8 cellular contexts compared by ENCODE assay signal in the genomic region with DNA sequence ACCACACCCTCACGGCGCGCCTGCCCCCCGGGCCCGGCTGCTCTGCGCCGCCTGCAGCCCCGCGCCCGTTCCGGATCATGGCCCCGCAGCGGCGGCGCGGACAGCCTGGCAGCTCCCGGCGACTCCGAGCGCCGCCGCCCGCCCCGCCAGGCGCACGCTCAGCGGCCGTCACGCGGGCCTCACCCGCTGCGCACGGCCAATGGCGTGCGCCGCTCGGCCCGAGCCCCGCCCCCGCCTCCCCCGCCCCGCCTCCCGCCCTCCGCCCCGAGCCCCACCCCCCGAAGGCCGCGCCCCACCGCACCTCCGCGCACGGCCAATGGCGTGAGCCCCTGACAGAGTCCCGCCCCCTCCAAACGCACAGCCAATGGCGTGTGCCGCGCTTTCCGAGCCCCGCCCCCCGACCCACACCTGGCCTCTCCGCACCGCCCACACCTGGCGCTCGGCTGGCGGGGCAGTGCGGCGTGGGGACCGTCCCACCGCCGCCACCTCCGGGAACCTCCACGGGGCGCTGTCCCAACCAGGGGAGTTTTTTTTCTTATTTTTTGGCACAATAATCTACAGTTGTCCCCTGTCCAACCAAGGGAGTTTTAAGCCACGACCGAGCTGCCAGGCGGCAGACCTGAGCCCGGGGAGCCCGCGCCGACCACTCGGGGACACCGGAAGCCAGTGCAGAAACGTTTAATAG. TPM values are rescaled to one million over a fixed set of nuclear protein-coding genes. Genes with fewer than 3 reads are reported as not detected.
DNase-seq lines count a peak whose midpoint lies in the region; ATAC-seq and TF ChIP-seq lines count a peak whose summit lies in the region.

A gene (minus strand): TSS at position 123 of the 685 bp plus-strand sequence. CDS start 44 bp downstream, at position 79.

- H3K9ac ChIP-seq in parathyroid adenoma, result no peak within 1 kb of the TSS

- intact Hi-C loops in Right ventricle myocardium inferior (cut with DNase I), result no loop called here
- intact Hi-C loops in tibial artery (cut with DNase I; ENCODE audit: low total_unique reads), result no loop called here

- H3K4me3 ChIP-seq in parathyroid adenoma (ENCODE audit: low read depth, low read length) (peak within 1 kb of the TSS; percentile 79), tibial artery (peak within 1 kb of the TSS; percentile 68 to 70)

- no peaks in the 10 kb centered on the region for H3K9me3 ChIP-seq in parathyroid adenoma (ENCODE audit: control insufficient read depth, low read length)
- H3K9me3 ChIP-seq in tibial artery, result no peaks in the 10 kb centered on the region

- peak within 1 kb of the TSS; percentile 85 for H2AFZ ChIP-seq in parathyroid adenoma

- peaks cover 10% of the 10 kb centered on the region for H3K4me1 Mint-ChIP-seq in activated naive CD8-positive, alpha-beta T cell treated with anti-CD3 and anti-CD28 coated beads, Interleukin-2, amount 10 ng/mL, durations not matched to agents 7 days and 5 days

- H3K36me3 ChIP-seq in parathyroid adenoma (ENCODE audit: control insufficient read depth, insufficient read depth, low read length), result no peaks in the 10 kb centered on the region
- peaks cover 24 to 64% (median 56%) of the 10 kb centered on the region in 3 donors for H3K36me3 ChIP-seq in tibial artery

- ATAC-seq in HG02588 (IDR thresholded peaks at IDR 0.05; ENCODE audit: unreplicated experiment) (peak; percentile 68), Right ventricle myocardium inferior (peak; percentile 92)
- ATAC-seq in activated naive CD8-positive, alpha-beta T cell treated with anti-CD3 and anti-CD28 coated beads, Interleukin-2, amount 10 ng/mL, durations not matched to agents 7 days and 5 days (ENCODE audit: low read depth), result peak; percentile 88

- no peaks in the 10 kb centered on the region for H3K27me3 ChIP-seq in parathyroid adenoma (ENCODE audit: control insufficient read depth, insufficient read depth, low read length)
- no peaks in the 10 kb centered on the region for H3K27me3 ChIP-seq in tibial artery

- peaks cover 4% of the 10 kb centered on the region for H3K4me1 ChIP-seq in parathyroid adenoma
- H3K4me1 ChIP-seq in tibial artery, result peaks cover 0 to 28% (median 13%) of the 10 kb centered on the region in 4 donors

- no peak within 1 kb of the TSS for H3K27ac Mint-ChIP-seq in activated naive CD8-positive, alpha-beta T cell treated with anti-CD3 and anti-CD28 coated beads, Interleukin-2, amount 10 ng/mL, durations not matched to agents 7 days and 5 days

- H3K36me3 Mint-ChIP-seq in activated naive CD8-positive, alpha-beta T cell treated with anti-CD3 and anti-CD28 coated beads, Interleukin-2, amount 10 ng/mL, durations not matched to agents 7 days and 5 days, result peaks cover 5% of the 10 kb centered on the region

- DNase-seq in GM04504 (ENCODE audit: low read depth) (peak; percentile 59), NCI-H128 (lab: John Stamatoyannopoulos, UW; ENCODE audit: unreplicated experiment) (peak; percentile 28), SW 1271 (lab: John Stamatoyannopoulos, UW) (peak; percentile 43 to 72), Right ventricle myocardium inferior (ENCODE audit: missing footprints) (peak; percentile 94), tibial artery (peak; percentile 86 to 94)
- DNase-seq in activated naive CD8-positive, alpha-beta T cell treated with anti-CD3 and anti-CD28 coated beads, Interleukin-2, amount 10 ng/mL, durations not matched to agents 7 days and 5 days, result peak; percentile 92

- H3K27me3 Mint-ChIP-seq in activated naive CD8-positive, alpha-beta T cell treated with anti-CD3 and anti-CD28 coated beads, Interleukin-2, amount 10 ng/mL, durations not matched to agents 7 days and 5 days, result no peaks in the 10 kb centered on the region

- H3K9me3 Mint-ChIP-seq in activated naive CD8-positive, alpha-beta T cell treated with anti-CD3 and anti-CD28 coated beads, Interleukin-2, amount 10 ng/mL, durations not matched to agents 7 days and 5 days, result no peaks in the 10 kb centered on the region

- TF ChIP-seq CTCF in parathyroid adenoma (IDR thresholded peaks at IDR 0.05), result peak; percentile 14
- TF ChIP-seq CTCF in tibial artery (IDR thresholded peaks at IDR 0.05), result no peak

- H3K4me3 Mint-ChIP-seq in activated naive CD8-positive, alpha-beta T cell treated with anti-CD3 and anti-CD28 coated beads, Interleukin-2, amount 10 ng/mL, durations not matched to agents 7 days and 5 days, result peak within 1 kb of the TSS; percentile 87

- H3K4me2 ChIP-seq in parathyroid adenoma (ENCODE audit: low read length), result peak within 1 kb of the TSS; percentile 92

- POLR2A ChIA-PET in activated naive CD8-positive, alpha-beta T cell treated with anti-CD3 and anti-CD28 coated beads, Interleukin-2, amount 10 ng/mL, durations not matched to agents 7 days and 5 days (lab: Charles Lee), result interaction anchor here (0.5 to 1.5 kb wide), 4 partner anchors 14 to 63 kb away, joined by 3 to 5 read pairs (median 4); no protein-coding TSS in a partner anchor

- no peak within 1 kb of the TSS for H3K27ac ChIP-seq in parathyroid adenoma
- peak within 1 kb of the TSS; percentile 77 to 86 for H3K27ac ChIP-seq in tibial artery

- H3K79me2 ChIP-seq in parathyroid adenoma, result peaks cover 18% of the 10 kb centered on the region

RNA-seq across cellular contexts. Expression of the gene that starts here (rescaled TPM):
- 10 to 100 TPM; 39.3 to 44.5 TPM for total RNA-seq in activated naive CD8-positive, alpha-beta T cell treated with anti-CD3 and anti-CD28 coated beads, Interleukin-2, amount 10 ng/mL, durations not matched to agents 7 days and 5 days
- 31.0 TPM for total RNA-seq in Right ventricle myocardium inferior

Comparison
In these comparisons a context has a peak if more than half of its experiments do, and no peak if none do; other contexts are left out.
1. DNase-seq: peak in every context shown above with its lines; median percentile 94 in Right ventricle myocardium inferior; 92 in activated naive CD8-positive, alpha-beta T cell treated with anti-CD3 and anti-CD28 coated beads, Interleukin-2, amount 10 ng/mL, durations not matched to agents 7 days and 5 days; 90 in tibial artery; 59 in GM04504; 58 in SW 1271; 28 in NCI-H128.